In genomic region chr21:43306391-43306790, GRCh38 we compare ENCODE assay signal across 24 cellular contexts.
DNase-seq lines count a peak whose midpoint lies in the region; ATAC-seq and TF ChIP-seq lines count a peak whose summit lies in the region.
"Had no signal": no experiment of that assay in that cellular context is flagged by ENCODE, and none has a peak within 500 bp of the region (broad histone marks: within the 10 kb centered on the region; RNA-seq: fewer than 3 reads in every experiment).

No MANE protein-coding gene starts in this region.

- H3K9me3 Mint-ChIP-seq in glutamatergic neuron (ENCODE audit: unreplicated experiment), result peaks cover 3% of the 10 kb centered on the region
- H3K9me3 Mint-ChIP-seq: activated naive CD4-positive, alpha-beta T cell treated with anti-CD3 and anti-CD28 coated beads, Interleukin-2, amount 50 U/mL, for 24 hours; CD4-positive, alpha-beta T cell; mesothelial cell of epicardium; naive thymus-derived CD8-positive, alpha-beta T cell; stimulated activated naive CD8-positive, alpha-beta T cell treated with anti-CD3 and anti-CD28 coated beads, Interleukin-15, Interleukin-2, amounts not matched to agents 100 ng/mL and 50 ng/mL, for 24 hours had no signal

- H3K27me3 ChIP-seq in right cardiac atrium (ENCODE audit: control insufficient read depth, insufficient read depth) (no peaks in the 10 kb centered on the region), psoas muscle (ENCODE audit: insufficient read depth in 3 of 3, low read length in 2 of 3) (peaks cover 0 to 11% (median 3%) of the 10 kb centered on the region in 3 donors), upper lobe of right lung (no peaks in the 10 kb centered on the region)
- H3K27me3 ChIP-seq: brain microvascular endothelial cell, uterus had no signal

- H3K27me3 Mint-ChIP-seq in glutamatergic neuron (ENCODE audit: unreplicated experiment), result peaks cover 6% of the 10 kb centered on the region
- H3K27me3 Mint-ChIP-seq: activated naive CD4-positive, alpha-beta T cell treated with anti-CD3 and anti-CD28 coated beads, Interleukin-2, amount 50 U/mL, for 24 hours; CD4-positive, alpha-beta T cell had no signal

- H3K36me3 ChIP-seq in psoas muscle (ENCODE audit: insufficient read depth in 1 of 2, low read depth in 1 of 2) (no peaks in the 10 kb centered on the region), upper lobe of right lung (no peaks in the 10 kb centered on the region)
- H3K36me3 ChIP-seq: brain microvascular endothelial cell, uterus had no signal

- peaks cover 15% of the 10 kb centered on the region for H3K4me1 Mint-ChIP-seq in glutamatergic neuron (ENCODE audit: low read depth, unreplicated experiment)
- H3K4me1 Mint-ChIP-seq: activated naive CD4-positive, alpha-beta T cell treated with anti-CD3 and anti-CD28 coated beads, Interleukin-2, amount 50 U/mL, for 24 hours; T-helper 17 cell had no signal

- H3K4me3 ChIP-seq in right cardiac atrium (ENCODE audit: low read length) (no peak overlapping the region), psoas muscle (no peak overlapping the region), upper lobe of right lung (no peak overlapping the region)
- H3K4me3 ChIP-seq: skin epidermis, uterus had no signal

- H3K4me1 ChIP-seq in right cardiac atrium (ENCODE audit: control insufficient read depth, insufficient read depth, low read length), result no peaks in the 10 kb centered on the region
- H3K4me1 ChIP-seq in psoas muscle, result no peaks in the 10 kb centered on the region
- H3K4me1 ChIP-seq in upper lobe of right lung, result no peaks in the 10 kb centered on the region
- H3K4me1 ChIP-seq: uterus had no signal

- no peak overlapping the region for H3K27ac Mint-ChIP-seq in glutamatergic neuron (ENCODE audit: unreplicated experiment)
- H3K27ac Mint-ChIP-seq: CD4-positive, alpha-beta T cell; mesothelial cell of epicardium; stimulated activated naive CD8-positive, alpha-beta T cell treated with anti-CD3 and anti-CD28 coated beads, Interleukin-15, Interleukin-2, amounts not matched to agents 100 ng/mL and 50 ng/mL, for 24 hours; T-helper 17 cell had no signal

- ATAC-seq in right cardiac atrium, result no peak
- no peak for ATAC-seq in left ventricle myocardium superior
- no peak for ATAC-seq in psoas muscle
- ATAC-seq in upper lobe of right lung, result no peak
- ATAC-seq in HG02970 (IDR thresholded peaks at IDR 0.05; ENCODE audit: low FRiP score, unreplicated experiment), result no peak
- ATAC-seq: activated CD8-positive, alpha-beta T cell treated with anti-CD3 and anti-CD28 coated beads, Interleukin-2, amount 10 ng/mL, durations not matched to agents 7 days and 5 days; naive thymus-derived CD8-positive, alpha-beta T cell; T-helper 17 cell had no signal

- no peak overlapping the region for H3K4me3 Mint-ChIP-seq in glutamatergic neuron (ENCODE audit: unreplicated experiment)
- H3K4me3 Mint-ChIP-seq: activated CD8-positive, alpha-beta T cell treated with anti-CD3 and anti-CD28 coated beads, Interleukin-2, amount 10 ng/mL, durations not matched to agents 7 days and 5 days; activated naive CD4-positive, alpha-beta T cell treated with anti-CD3 and anti-CD28 coated beads, Interleukin-2, amount 50 U/mL, for 24 hours; CD4-positive, alpha-beta T cell; mesothelial cell of epicardium; naive thymus-derived CD8-positive, alpha-beta T cell; stimulated activated naive CD8-positive, alpha-beta T cell treated with anti-CD3 and anti-CD28 coated beads, Interleukin-15, Interleukin-2, amounts not matched to agents 100 ng/mL and 50 ng/mL, for 24 hours; T-helper 17 cell had no signal

- no peak for TF ChIP-seq CTCF in glutamatergic neuron (IDR thresholded peaks at IDR 0.05; ENCODE audit: partially characterized antibody, unreplicated experiment)
- no peak for TF ChIP-seq CTCF in psoas muscle (IDR thresholded peaks at IDR 0.05)
- no peak for TF ChIP-seq CTCF in upper lobe of right lung (IDR thresholded peaks at IDR 0.05)

- intact Hi-C loops in right cardiac atrium (cut with DNase I) (no loop called here), left ventricle myocardium superior (cut with micrococcal nuclease) (no loop called here), psoas muscle (cut with DNase I) (no loop called here), upper lobe of right lung (cut with DNase I) (no loop called here)

- no peak overlapping the region for H3K27ac ChIP-seq in right cardiac atrium (ENCODE audit: low read length)
- peak overlapping the region; percentile 88 for H3K27ac ChIP-seq in psoas muscle
- H3K27ac ChIP-seq in upper lobe of right lung, result no peak overlapping the region
- H3K27ac ChIP-seq: brain microvascular endothelial cell, uterus had no signal

- DNase-seq in right cardiac atrium, result peak in 2 of 3 donors; percentile 22 to 42
- no peak for DNase-seq in left ventricle myocardium superior
- peak; percentile 6 for DNase-seq in glutamatergic neuron
- no peak for DNase-seq in psoas muscle
- DNase-seq in upper lobe of right lung, result peak; percentile 49
- no peak for DNase-seq in kidney tubule cell (ENCODE audit: low spot score)
- DNase-seq in GM19240 (ENCODE audit: insufficient read length, low spot score), result no peak
- DNase-seq: activated CD8-positive, alpha-beta T cell treated with anti-CD3 and anti-CD28 coated beads, Interleukin-2, amount 10 ng/mL, durations not matched to agents 7 days and 5 days; amygdala; CD4-positive, alpha-beta T cell; GOT3; hypothalamus; NCI-H1105; NCI-H1930; nucleus accumbens; T-helper 17 cell; uterus had no signal

- no peaks in the 10 kb centered on the region for H3K9me3 ChIP-seq in right cardiac atrium (ENCODE audit: control insufficient read depth, low read length)
- H3K9me3 ChIP-seq in psoas muscle, result no peaks in the 10 kb centered on the region
- no peaks in the 10 kb centered on the region for H3K9me3 ChIP-seq in upper lobe of right lung
- H3K9me3 ChIP-seq: uterus had no signal

- H3K36me3 Mint-ChIP-seq in glutamatergic neuron (ENCODE audit: unreplicated experiment), result peaks cover 5% of the 10 kb centered on the region
- H3K36me3 Mint-ChIP-seq: activated naive CD4-positive, alpha-beta T cell treated with anti-CD3 and anti-CD28 coated beads, Interleukin-2, amount 50 U/mL, for 24 hours; mesothelial cell of epicardium; naive thymus-derived CD8-positive, alpha-beta T cell had no signal

- 92% methylated on average over 11 of the region's 11 CpGs for WGBS in right cardiac atrium
- 91 to 97% (median 95%) methylated on average over 11 of the region's 11 CpGs for WGBS in psoas muscle, 3 donors

Comparison
In these comparisons a context has a peak if more than half of its experiments do, and no peak if none do; other contexts are left out.
1. DNase-seq: peak in right cardiac atrium (2 of 3), glutamatergic neuron (single experiment) and upper lobe of right lung (single experiment); none in left ventricle myocardium superior (single experiment), psoas muscle (0 of 2), kidney tubule cell (single experiment) and GM19240 (single experiment).